In the genomic region with DNA sequence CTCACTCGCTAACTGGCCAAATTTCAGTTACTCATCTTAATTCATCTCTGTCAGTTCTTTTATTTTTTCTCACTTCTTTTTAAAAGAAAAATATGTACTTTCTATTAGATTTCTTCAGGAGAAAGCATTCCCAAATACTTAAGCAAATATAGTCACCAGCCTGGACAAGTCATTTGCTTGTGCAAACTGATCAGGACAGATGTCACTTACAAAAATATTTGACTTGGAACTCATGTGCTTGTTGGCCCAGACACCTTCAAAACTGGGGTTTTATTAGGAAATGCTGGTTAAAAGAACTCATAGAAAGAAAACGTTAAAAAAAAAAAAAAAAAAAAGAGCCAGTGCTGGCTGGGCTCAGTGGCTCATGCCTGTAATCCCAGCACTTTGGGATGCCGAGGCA, we compare ENCODE assay signal across 18 cellular contexts. TPM values are rescaled to one million over a fixed set of nuclear protein-coding genes. Genes with fewer than 3 reads are reported as not detected.
DNase-seq lines count a peak whose midpoint lies in the region; ATAC-seq, FAIRE-seq and TF ChIP-seq lines count a peak whose summit lies in the region.
"Had no signal": no experiment of that assay in that cellular context is flagged by ENCODE, and none has a peak within 500 bp of the region (broad histone marks: within the 10 kb centered on the region; RNA-seq: fewer than 3 reads in every experiment).

No MANE protein-coding gene starts in this region.

- TF ChIP-seq EP300 in HepG2 (IDR thresholded peaks at IDR 0.05; ENCODE audit: low read depth in 2 of 2, low read length in 2 of 2) (no peak), HepG2 (CRISPR knock-in tag; IDR thresholded peaks at IDR 0.05; ENCODE audit: borderline replicate concordance) (no peak)

- 56% methylated on average over 3 of the region's 3 CpGs for WGBS in liver
- 17% methylated on average over 3 of the region's 3 CpGs for WGBS in HepG2 (ENCODE audit: low lambda C conversion rate)
- WGBS in right lobe of liver (ENCODE audit: insufficient coverage, low coverage, low lambda C conversion rate, missing lambda C conversion rate): 48% methylated on average over 3 of the region's 3 CpGs

- H3K4me3 ChIP-seq in liver (ENCODE audit: low read depth in 1 of 3, low read length in 3 of 3): no peak overlapping the region
- H3K4me3 ChIP-seq in HepG2 (replicated peaks in 1 of 3; ENCODE audit: insufficient read depth in 1 of 3, low read depth in 2 of 3, low read length in 3 of 3): no peak overlapping the region
- H3K4me3 ChIP-seq in bronchial epithelial cell (ENCODE audit: low read depth, low read length): no peak overlapping the region
- no peak overlapping the region for H3K4me3 ChIP-seq in right lobe of liver
- no peak overlapping the region for H3K4me3 ChIP-seq in osteoblast (ENCODE audit: insufficient read depth, low read length)
- H3K4me3 ChIP-seq: BLaER1 treated with 17β-estradiol and CSF1 and Interleukin-3, amounts not matched to agents 10 nM and 100 nM; GM12878; GM23248; HAP-1 had no signal

- H3K9me3 ChIP-seq in liver (ENCODE audit: control insufficient read depth in 4 of 4, low read length in 3 of 4) (no peaks in the 10 kb centered on the region), HepG2 (ENCODE audit: low read length) (peaks cover 11% of the 10 kb centered on the region; the same call in 1 of the 2 replicates), right lobe of liver (no peaks in the 10 kb centered on the region), osteoblast (ENCODE audit: low read depth, low read length) (no peaks in the 10 kb centered on the region)
- H3K9me3 ChIP-seq: HAP-1 had no signal

- no peak for TF ChIP-seq RAD21 in liver (IDR thresholded peaks at IDR 0.05)
- TF ChIP-seq RAD21 in HepG2 (CRISPR knock-in tag; IDR thresholded peaks at IDR 0.05): no peak

- TF ChIP-seq POLR2A in HepG2 (IDR thresholded peaks at IDR 0.05; ENCODE audit: insufficient read depth in 1 of 2, low read depth in 2 of 2, low read length in 2 of 2): no peak
- no peak for TF ChIP-seq POLR2A in right lobe of liver (IDR thresholded peaks at IDR 0.05)

- no peak overlapping the region for H3K27ac ChIP-seq in liver (ENCODE audit: low read depth in 1 of 2, low read length in 2 of 2)
- no peak overlapping the region for H3K27ac ChIP-seq in HepG2 (ENCODE audit: extremely low read length, insufficient read depth, low read length)
- H3K27ac ChIP-seq in right lobe of liver: no peak overlapping the region
- no peak overlapping the region for H3K27ac ChIP-seq in osteoblast (ENCODE audit: low read depth, low read length)
- H3K27ac ChIP-seq: BLaER1 treated with 17β-estradiol and CSF1 and Interleukin-3, amounts not matched to agents 10 nM and 100 nM; GM23248 had no signal

- intact Hi-C loops in HepG2 (cut with micrococcal nuclease; ENCODE audit: unreplicated experiment) (no loop called here), right lobe of liver (cut with DNase I) (no loop called here)

- no peak overlapping the region for H3K9ac ChIP-seq in liver (ENCODE audit: low read depth in 1 of 2, low read length in 2 of 2)
- H3K9ac ChIP-seq in HepG2 (ENCODE audit: insufficient read depth, low read depth, low read length): no peak overlapping the region
- H3K9ac ChIP-seq: BLaER1 treated with 17β-estradiol and CSF1 and Interleukin-3, amounts not matched to agents 10 nM and 100 nM; GM23248 had no signal

- H3K79me2 ChIP-seq in HepG2 (ENCODE audit: insufficient read depth, low read length) (no peaks in the 10 kb centered on the region), osteoblast (ENCODE audit: insufficient read depth, low read length) (no peaks in the 10 kb centered on the region)

- DNase-seq in HepG2 (ENCODE audit: low spot score) (no peak), bronchial epithelial cell (ENCODE audit: low read depth) (peak; percentile 12), right lobe of liver (no peak), osteoblast (ENCODE audit: insufficient read length, low spot score, missing footprints) (no peak)
- DNase-seq: CD8-positive, alpha-beta T cell; DMS 273 treated with DMSO at 0.1 percent for 48 hours; DMS53; DND-41; EL; GM23248 had no signal

- H4K20me1 ChIP-seq in HepG2 (ENCODE audit: insufficient read depth, low read length): no peaks in the 10 kb centered on the region
- H4K20me1 ChIP-seq in osteoblast (ENCODE audit: insufficient read depth, low read length): no peaks in the 10 kb centered on the region
- H4K20me1 ChIP-seq: BLaER1 treated with 17β-estradiol and CSF1 and Interleukin-3, amounts not matched to agents 10 nM and 100 nM had no signal

- CTCF ChIA-PET in HepG2 (lab: Yijun Ruan, JAX; ENCODE audit: low intra/inter-chr PET ratio, low total read pairs): no interaction called here

- FAIRE-seq in HepG2 (lab: Jason Lieb, UNC): no peak
- no peak for FAIRE-seq in bronchial epithelial cell (lab: Jason Lieb, UNC)
- FAIRE-seq: GM12878, GM19239, HTR-8/SVneo had no signal

- no peaks in the 10 kb centered on the region for H3K36me3 ChIP-seq in liver (ENCODE audit: control insufficient read depth in 4 of 4, insufficient read depth in 3 of 4, low read depth in 1 of 4, low read length in 3 of 4)
- no peaks in the 10 kb centered on the region for H3K36me3 ChIP-seq in HepG2 (replicated peaks in 1 of 2; ENCODE audit: control insufficient read depth in 1 of 2, insufficient read depth in 2 of 2, low read length in 2 of 2)
- H3K36me3 ChIP-seq in bronchial epithelial cell (ENCODE audit: control insufficient read depth, insufficient read depth, low read length): no peaks in the 10 kb centered on the region
- H3K36me3 ChIP-seq in right lobe of liver: no peaks in the 10 kb centered on the region
- no peaks in the 10 kb centered on the region for H3K36me3 ChIP-seq in osteoblast (ENCODE audit: insufficient read depth, low read length)
- H3K36me3 ChIP-seq: BLaER1 treated with 17β-estradiol and CSF1 and Interleukin-3, amounts not matched to agents 10 nM and 100 nM; HAP-1 had no signal

- POLR2A ChIA-PET in HepG2 (lab: Yijun Ruan, JAX): no interaction called here

- no TSS peak for BruUV-seq in HepG2 (replicated peaks; lab: Mats Ljungman, UMichigan)

- H3K4me2 ChIP-seq in HepG2 (ENCODE audit: low read depth, low read length) (no peak overlapping the region), osteoblast (ENCODE audit: insufficient read depth, low read length) (no peak overlapping the region)
- H3K4me2 ChIP-seq: BLaER1 treated with 17β-estradiol and CSF1 and Interleukin-3, amounts not matched to agents 10 nM and 100 nM had no signal

- in situ Hi-C loops in HepG2 (cut with HindIII; ENCODE audit: extremely low pct_ligation_motif_present, low pct_unique_long_range_greater_than_20kb): no loop called here

- ATAC-seq in HepG2 (no peak), right lobe of liver (peak; percentile 81 to 87 (median 86)), HG03565 (IDR thresholded peaks at IDR 0.05; ENCODE audit: unreplicated experiment) (no peak), HG02610 (IDR thresholded peaks at IDR 0.05; ENCODE audit: unreplicated experiment) (no peak)
- ATAC-seq: CD8-positive, alpha-beta T cell; GM12878 had no signal

- peaks cover 0 to 15% (median 3%) of the 10 kb centered on the region in 4 donors for H3K4me1 ChIP-seq in liver (ENCODE audit: control insufficient read depth in 4 of 4, insufficient read depth in 4 of 4, low read length in 3 of 4)
- no peaks in the 10 kb centered on the region for H3K4me1 ChIP-seq in HepG2 (ENCODE audit: insufficient read depth, low read length)
- H3K4me1 ChIP-seq in right lobe of liver: peaks cover 0 to 20% (median 0%) of the 10 kb centered on the region in 4 donors
- H3K4me1 ChIP-seq in osteoblast (ENCODE audit: insufficient read depth, low read length): no peaks in the 10 kb centered on the region

- H3K27me3 ChIP-seq in liver (ENCODE audit: control insufficient read depth in 4 of 4, insufficient read depth in 4 of 4, low read length in 3 of 4) (no peaks in the 10 kb centered on the region), HepG2 (ENCODE audit: control insufficient read depth in 1 of 2, insufficient read depth in 2 of 2, low read length in 2 of 2) (peaks cover 0 to 7% of the 10 kb centered on the region in 2 experiments; a peak in 2 of 5 replicates), bronchial epithelial cell (ENCODE audit: control insufficient read depth, insufficient read depth, low read length) (no peaks in the 10 kb centered on the region), right lobe of liver (no peaks in the 10 kb centered on the region), osteoblast (ENCODE audit: insufficient read depth, low read length) (no peaks in the 10 kb centered on the region)
- H3K27me3 ChIP-seq: BLaER1 treated with 17β-estradiol and CSF1 and Interleukin-3, amounts not matched to agents 10 nM and 100 nM had no signal

- TF ChIP-seq CTCF in liver (IDR thresholded peaks at IDR 0.05; ENCODE audit: low read depth, low read length, missing input control) (no peak), HepG2 (CRISPR knock-in tag; IDR thresholded peaks at IDR 0.05) (no peak), bronchial epithelial cell (IDR thresholded peaks at IDR 0.05; ENCODE audit: insufficient read depth, low read length, severe bottlenecking) (no peak), right lobe of liver (IDR thresholded peaks at IDR 0.05) (no peak), osteoblast (IDR thresholded peaks at IDR 0.05; ENCODE audit: extremely low read depth, low read depth, low read length) (no peak)

- H2AFZ ChIP-seq in HepG2 (ENCODE audit: low read length) (no peak overlapping the region), osteoblast (ENCODE audit: low read length) (no peak overlapping the region)
- H2AFZ ChIP-seq: GM23248 had no signal

RNA-seq across cellular contexts. Expression of a gene that starts 31.3 kb away (rescaled TPM):
- total RNA-seq in liver (10 to 100 TPM; 33.5 to 35.4 TPM), HepG2 (2016; rRNA removed; fragmentation: Illumina TruSeq; extraction: Trizol) (43.3 and 59.0 TPM in 2 replicates), bronchial epithelial cell (33.2 and 33.3 TPM in 2 replicates), right lobe of liver (10 to 100 TPM; 26.7 to 47.7 (median 35.2) TPM), osteoblast (195 and 228 TPM in 2 replicates)
- polyA plus RNA-seq in liver (10 to 100 TPM in 1 of 2 donors, 1 to 10 TPM in 1; 4.9 to 30.5 TPM), HepG2 (2011; rRNA removed) (36.0 and 40.4 TPM in 2 replicates)
- total RNA-seq in HepG2 (2016; cell fraction: cytosol; rRNA removed; fragmentation: Illumina TruSeq; extraction: Trizol; ENCODE audit: low read depth): 67.9 and 68.5 TPM in 2 replicates
- 31.5 and 57.5 TPM in 2 replicates for total RNA-seq in HepG2 (2016; cell fraction: insoluble cytoplasmic fraction; rRNA removed; fragmentation: Illumina TruSeq; extraction: Trizol)
- total RNA-seq in HepG2 (2016; cell fraction: membrane; rRNA removed; fragmentation: Illumina TruSeq; extraction: Trizol): 36.5 and 36.9 TPM in 2 replicates
- total RNA-seq in HepG2 (2016; cell fraction: nucleus; rRNA removed; fragmentation: Illumina TruSeq; extraction: Trizol): 164 and 179 TPM in 2 replicates
- polyA plus RNA-seq in HepG2 (2011; cell fraction: cytosol; rRNA removed): 17.7 and 19.3 TPM in 2 replicates
- polyA plus RNA-seq in HepG2 (2011; cell fraction: nucleus; rRNA removed): 47.8 and 58.3 TPM in 2 replicates
- 24.3 and 27.6 TPM in 2 replicates for polyA plus RNA-seq in HepG2 (2012)
- 3.3 and 4.6 TPM in 2 replicates for polyA plus RNA-seq in HepG2 (2016; cell fraction: cytosol; fragmentation: Illumina TruSeq; extraction: Trizol; ENCODE audit: low read depth)
- 21.9 and 24.7 TPM in 2 replicates for polyA plus RNA-seq in HepG2 (2016; cell fraction: insoluble cytoplasmic fraction; fragmentation: Illumina TruSeq; extraction: Trizol; ENCODE audit: low read depth)
- polyA plus RNA-seq in HepG2 (2016; cell fraction: membrane; fragmentation: Illumina TruSeq; extraction: Trizol; ENCODE audit: low read depth): 9.9 and 11.0 TPM in 2 replicates
- 28.9 and 32.7 TPM in 2 replicates for polyA plus RNA-seq in HepG2 (2016; cell fraction: nucleus; fragmentation: Illumina TruSeq; extraction: Trizol; ENCODE audit: insufficient read depth, low read depth)
- 35.8 and 181 TPM in 2 replicates for polyA minus RNA-seq in HepG2 (2011; rRNA and poly(A)+ RNA removed; ENCODE audit: low replicate concordance)
- 64.7 and 68.5 TPM in 2 replicates for polyA minus RNA-seq in HepG2 (2011; cell fraction: cytosol; rRNA and poly(A)+ RNA removed)
- 528 and 568 TPM in 2 replicates for polyA minus RNA-seq in HepG2 (2011; cell fraction: nucleus; rRNA and poly(A)+ RNA removed)

Comparison
In these comparisons a context has a peak if more than half of its experiments do, and no peak if none do; other contexts are left out.
1. ATAC-seq: peak in right lobe of liver (4 of 4); none in HepG2 (single experiment), HG03565 (single experiment) and HG02610 (single experiment).